35 cellular contexts compared by ENCODE assay signal in the genomic region with DNA sequence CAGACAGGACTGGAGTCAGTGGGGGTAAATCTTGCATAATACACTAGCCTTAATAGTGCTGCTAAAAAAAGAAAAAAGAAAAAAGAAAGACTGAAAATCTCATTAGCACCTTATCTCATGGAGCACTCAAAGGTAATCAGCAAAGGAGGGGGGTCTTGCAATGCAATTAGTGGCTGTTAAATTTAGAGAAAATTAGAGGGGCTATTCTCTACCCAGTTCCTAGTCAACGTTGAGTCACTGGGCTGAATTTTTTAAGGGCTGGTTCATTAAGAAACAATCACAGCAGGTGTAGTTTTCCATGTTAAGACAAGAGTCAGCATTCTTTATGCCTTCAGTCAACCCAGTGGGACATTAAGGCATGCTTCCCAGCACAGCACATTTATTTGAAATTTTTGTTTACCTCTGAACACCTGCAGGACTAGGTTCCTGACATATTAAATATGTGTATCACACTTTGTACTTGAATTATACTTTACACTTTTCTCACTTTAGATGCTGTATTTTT.
"Had no signal": no experiment of that assay in that cellular context is flagged by ENCODE, and none has a peak within 500 bp of the region (broad histone marks: within the 10 kb centered on the region; RNA-seq: fewer than 3 reads in every experiment).

No MANE protein-coding gene starts in this region.

- H3K27ac ChIP-seq: adrenal gland, body of pancreas, coronary artery, dorsolateral prefrontal cortex, left ventricle myocardium inferior, pancreas, prostate gland, upper lobe of left lung, vagina, VCaP had no signal

- DNase-seq: activated CD4-positive, alpha-beta T cell treated with anti-CD3 and anti-CD28 coated beads for 48 hours; activated CD4-positive, alpha-beta T cell treated with anti-CD3 and anti-CD28 coated beads, Interleukin-2, amount 50 U/mL, for 48 hours; activated CD8-positive, alpha-beta memory T cell treated with anti-CD3 and anti-CD28 coated beads for 24 hours; activated effector memory CD4-positive, alpha-beta T cell treated with Interleukin-2 at 50 U/mL for 16 hours; activated naive CD4-positive, alpha-beta T cell treated with anti-CD3 and anti-CD28 coated beads for 36 hours; activated naive CD8-positive, alpha-beta T cell treated with anti-CD3 and anti-CD28 coated beads for 36 hours; adrenal gland; aorta; body of pancreas; dorsolateral prefrontal cortex; effector memory CD4-positive, alpha-beta T cell; foreskin fibroblast; islet precursor cell; left ventricle myocardium inferior; naive B cell; nephron progenitor cell; nucleus accumbens; pancreas; retina; stimulated activated CD4-positive, alpha-beta T cell treated with anti-CD3 and anti-CD28 coated beads, Interleukin-1b, Interleukin-23, amount 100 ng/mL, for 48 hours; stimulated activated CD4-positive, alpha-beta T cell treated with anti-CD3 and anti-CD28 coated beads, Interleukin-4, amount 100 ng/mL, for 4 hours; stimulated activated CD8-positive, alpha-beta memory T cell treated with anti-CD3 and anti-CD28 coated beads, Interleukin-4, amount 100 ng/mL, for 48 hours; stimulated activated naive CD8-positive, alpha-beta T cell treated with anti-CD3 and anti-CD28 coated beads, Interleukin-15, amount 100 ng/mL, for 72 hours; substantia nigra; upper lobe of left lung had no signal

- H3K27me3 ChIP-seq: adrenal gland, body of pancreas, dorsolateral prefrontal cortex, pancreas, upper lobe of left lung, vagina had no signal

- ATAC-seq: activated CD4-positive, CD25-positive, alpha-beta regulatory T cell treated with anti-CD3 and anti-CD28 coated beads, Interleukin-2, amount 50 U/mL, for 24 hours; body of pancreas; esophagus mucosa; pancreas; sciatic nerve; stimulated activated memory B cell treated with anti-CD40 and anti-IgM and Interleukin-4, amounts not matched to agents 10 μg/mL and 1 μg/mL and 100 μg/mL, for 72 hours; stimulated activated naive CD8-positive, alpha-beta T cell treated with anti-CD3 and anti-CD28 coated beads, Interleukin-15, amount 100 ng/mL, for 72 hours had no signal

- H3K27me3 Mint-ChIP-seq: activated naive CD8-positive, alpha-beta T cell treated with anti-CD3 and anti-CD28 coated beads for 36 hours; naive B cell; stimulated activated memory B cell treated with anti-CD40 and anti-IgM and Interleukin-4, amounts not matched to agents 10 μg/mL and 1 μg/mL and 100 μg/mL, for 72 hours; stimulated activated naive CD8-positive, alpha-beta T cell treated with anti-CD3 and anti-CD28 coated beads, Interleukin-15, amount 100 ng/mL, for 72 hours had no signal

- H3K9me3 Mint-ChIP-seq: activated naive CD4-positive, alpha-beta T cell treated with anti-CD3 and anti-CD28 coated beads for 36 hours; activated naive CD8-positive, alpha-beta T cell treated with anti-CD3 and anti-CD28 coated beads for 36 hours; nephron progenitor cell; stimulated activated memory B cell treated with anti-CD40 and anti-IgM and Interleukin-4, amounts not matched to agents 10 μg/mL and 1 μg/mL and 100 μg/mL, for 72 hours; stimulated activated naive CD8-positive, alpha-beta T cell treated with anti-CD3 and anti-CD28 coated beads, Interleukin-15, amount 100 ng/mL, for 72 hours had no signal

- H3K36me3 Mint-ChIP-seq: activated naive CD8-positive, alpha-beta T cell treated with anti-CD3 and anti-CD28 coated beads for 36 hours; naive B cell; stimulated activated memory B cell treated with anti-CD40 and anti-IgM and Interleukin-4, amounts not matched to agents 10 μg/mL and 1 μg/mL and 100 μg/mL, for 72 hours had no signal

- H3K9me3 ChIP-seq: adrenal gland, body of pancreas, pancreas, prostate gland, upper lobe of left lung, vagina had no signal

- H3K4me1 ChIP-seq: adrenal gland, body of pancreas, left ventricle myocardium inferior, pancreas, prostate gland, upper lobe of left lung, vagina had no signal

- H3K4me3 ChIP-seq: adrenal gland, body of pancreas, coronary artery, dorsolateral prefrontal cortex, left ventricle myocardium inferior, lung, pancreas, prostate gland, smooth muscle cell, upper lobe of left lung, vagina had no signal

- H3K36me3 ChIP-seq: adrenal gland, left ventricle myocardium inferior, pancreas, prostate gland, upper lobe of left lung, vagina had no signal

- H3K4me2 ChIP-seq: smooth muscle cell had no signal

- H3K4me3 Mint-ChIP-seq: activated naive CD4-positive, alpha-beta T cell treated with anti-CD3 and anti-CD28 coated beads for 36 hours; activated naive CD8-positive, alpha-beta T cell treated with anti-CD3 and anti-CD28 coated beads for 36 hours; naive B cell; nephron progenitor cell; stimulated activated memory B cell treated with anti-CD40 and anti-IgM and Interleukin-4, amounts not matched to agents 10 μg/mL and 1 μg/mL and 100 μg/mL, for 72 hours; stimulated activated naive CD8-positive, alpha-beta T cell treated with anti-CD3 and anti-CD28 coated beads, Interleukin-15, amount 100 ng/mL, for 72 hours had no signal

- H3K4me1 Mint-ChIP-seq: activated naive CD8-positive, alpha-beta T cell treated with anti-CD3 and anti-CD28 coated beads for 36 hours; naive B cell; nephron progenitor cell; stimulated activated memory B cell treated with anti-CD40 and anti-IgM and Interleukin-4, amounts not matched to agents 10 μg/mL and 1 μg/mL and 100 μg/mL, for 72 hours; stimulated activated naive CD8-positive, alpha-beta T cell treated with anti-CD3 and anti-CD28 coated beads, Interleukin-15, amount 100 ng/mL, for 72 hours had no signal

- H3K27ac Mint-ChIP-seq: activated naive CD4-positive, alpha-beta T cell treated with anti-CD3 and anti-CD28 coated beads for 36 hours; activated naive CD8-positive, alpha-beta T cell treated with anti-CD3 and anti-CD28 coated beads for 36 hours; naive B cell; nephron progenitor cell; stimulated activated memory B cell treated with anti-CD40 and anti-IgM and Interleukin-4, amounts not matched to agents 10 μg/mL and 1 μg/mL and 100 μg/mL, for 72 hours; stimulated activated naive CD8-positive, alpha-beta T cell treated with anti-CD3 and anti-CD28 coated beads, Interleukin-15, amount 100 ng/mL, for 72 hours had no signal
